ENCODE assay signal across 1 cellular context in genomic region chr6:84718421-84718955, GRCh38. TPM values are rescaled to one million over a fixed set of nuclear protein-coding genes. Genes with fewer than 3 reads are reported as not detected.
"Had no signal": no experiment of that assay in that cellular context is flagged by ENCODE, and none has a peak within 500 bp of the region (broad histone marks: within the 10 kb centered on the region; RNA-seq: fewer than 3 reads in every experiment).

No MANE protein-coding gene starts in this region.

RNA-seq across cellular contexts. Expression of gene TBX18, which starts 45.9 kb away (rescaled TPM):
- total RNA-seq: PC-9 had no signal
